Comparison of ENCODE assay signal across 22 cellular contexts in the genomic region with DNA sequence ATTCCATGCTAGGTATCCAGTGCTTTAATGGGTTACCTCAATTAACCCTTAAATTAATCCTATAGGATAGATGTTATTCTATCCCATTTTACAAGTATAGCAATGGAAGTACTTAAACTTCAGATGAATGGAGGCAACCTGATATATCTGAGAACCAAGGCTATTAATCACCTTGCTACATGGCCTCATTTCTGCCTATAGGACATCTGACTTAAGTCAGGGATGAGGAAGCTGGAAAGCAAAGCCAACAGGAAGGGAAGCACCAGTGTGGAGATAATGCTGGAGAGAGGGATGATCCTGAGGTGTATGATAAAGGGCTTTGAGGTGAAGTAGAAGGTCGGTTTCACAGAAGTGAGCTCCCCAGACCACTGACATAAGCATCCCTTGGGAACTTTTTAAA.
"Had no signal": no experiment of that assay in that cellular context is flagged by ENCODE, and none has a peak within 500 bp of the region (broad histone marks: within the 10 kb centered on the region; RNA-seq: fewer than 3 reads in every experiment).

No MANE protein-coding gene starts in this region.

- H3K4me3 Mint-ChIP-seq: activated CD4-positive, alpha-beta memory T cell treated with anti-CD3 and anti-CD28 coated beads for 36 hours; activated naive CD8-positive, alpha-beta T cell treated with anti-CD3 and anti-CD28 coated beads, Interleukin-2, amount 10 ng/mL, durations not matched to agents 7 days and 5 days; endodermal cell; memory B cell; natural killer cell treated with Interleukin-12 subunit alpha and Interleukin-12 subunit beta and Interleukin-15 and Interleukin-18, amount 100 ng/mL, for 72 hours had no signal

- H3K36me3 ChIP-seq: gastroesophageal sphincter, heart left ventricle, pancreas, right atrium auricular region, thoracic aorta, upper lobe of right lung had no signal

- H3K4me1 ChIP-seq: psoas muscle, right atrium auricular region had no signal

- DNase-seq: activated CD4-positive, alpha-beta memory T cell treated with anti-CD3 and anti-CD28 coated beads for 36 hours; activated CD4-positive, alpha-beta T cell treated with anti-CD3 and anti-CD28 coated beads for 48 hours; activated naive CD4-positive, alpha-beta T cell treated with Interleukin-2 at 50 U/mL for 16 hours; activated naive CD8-positive, alpha-beta T cell treated with anti-CD3 and anti-CD28 coated beads, Interleukin-2, amount 10 ng/mL, durations not matched to agents 7 days and 5 days; activated T-cell treated with anti-CD3 and anti-CD28 coated beads, Interleukin-2, amount 50 U/mL, for 48 hours; amniotic stem cell; cerebellar nuclear complex; endodermal cell; heart left ventricle; islet precursor cell; left cardiac atrium; pancreas; psoas muscle; stimulated activated CD4-positive, alpha-beta T cell treated with anti-CD3 and anti-CD28 coated beads, Interleukin-4, amount 100 ng/mL, for 24 hours; stimulated activated naive CD4-positive, alpha-beta T cell treated with Interleukin-2 at 50 U/mL for 16 hours; upper lobe of right lung had no signal

- H3K27me3 ChIP-seq: gastroesophageal sphincter, heart left ventricle, pancreas, right atrium auricular region, upper lobe of right lung had no signal

- H3K9me3 ChIP-seq: gastroesophageal sphincter, heart left ventricle, pancreas, psoas muscle, right atrium auricular region, thoracic aorta, upper lobe of right lung had no signal

- H3K36me3 Mint-ChIP-seq: activated CD4-positive, alpha-beta memory T cell treated with anti-CD3 and anti-CD28 coated beads for 36 hours; activated naive CD8-positive, alpha-beta T cell treated with anti-CD3 and anti-CD28 coated beads, Interleukin-2, amount 10 ng/mL, durations not matched to agents 7 days and 5 days; memory B cell; natural killer cell treated with Interleukin-12 subunit alpha and Interleukin-12 subunit beta and Interleukin-15 and Interleukin-18, amount 100 ng/mL, for 72 hours had no signal

- H3K4me3 ChIP-seq: coronary artery, gastroesophageal sphincter, heart left ventricle, pancreas, psoas muscle, right atrium auricular region, thoracic aorta, upper lobe of right lung had no signal

- H3K27me3 Mint-ChIP-seq: activated naive CD8-positive, alpha-beta T cell treated with anti-CD3 and anti-CD28 coated beads, Interleukin-2, amount 10 ng/mL, durations not matched to agents 7 days and 5 days had no signal

- H3K27ac ChIP-seq: coronary artery, gastroesophageal sphincter, psoas muscle, right atrium auricular region, thoracic aorta, upper lobe of right lung had no signal

- H3K9me3 Mint-ChIP-seq: activated CD4-positive, alpha-beta memory T cell treated with anti-CD3 and anti-CD28 coated beads for 36 hours; activated naive CD8-positive, alpha-beta T cell treated with anti-CD3 and anti-CD28 coated beads, Interleukin-2, amount 10 ng/mL, durations not matched to agents 7 days and 5 days; endodermal cell; memory B cell; natural killer cell treated with Interleukin-12 subunit alpha and Interleukin-12 subunit beta and Interleukin-15 and Interleukin-18, amount 100 ng/mL, for 72 hours had no signal

- H3K27ac Mint-ChIP-seq: activated CD4-positive, alpha-beta memory T cell treated with anti-CD3 and anti-CD28 coated beads for 36 hours; activated naive CD8-positive, alpha-beta T cell treated with anti-CD3 and anti-CD28 coated beads, Interleukin-2, amount 10 ng/mL, durations not matched to agents 7 days and 5 days; endodermal cell; memory B cell; natural killer cell treated with Interleukin-12 subunit alpha and Interleukin-12 subunit beta and Interleukin-15 and Interleukin-18, amount 100 ng/mL, for 72 hours had no signal

- ATAC-seq: gastroesophageal sphincter; heart left ventricle; left cardiac atrium; natural killer cell treated with Interleukin-12 subunit alpha and Interleukin-12 subunit beta and Interleukin-15 and Interleukin-18, amount 100 ng/mL, for 72 hours; pancreas; psoas muscle; upper lobe of right lung had no signal

- H3K4me1 Mint-ChIP-seq: activated naive CD8-positive, alpha-beta T cell treated with anti-CD3 and anti-CD28 coated beads, Interleukin-2, amount 10 ng/mL, durations not matched to agents 7 days and 5 days; memory B cell had no signal
